17 cellular contexts compared by ENCODE assay signal in genomic region chr6:159838020-159838744, GRCh38. TPM values are rescaled to one million over a fixed set of nuclear protein-coding genes. Genes with fewer than 3 reads are reported as not detected.
A peak's percentile ranks its signal among the peaks of the same experiment; 100 is the strongest.
DNase-seq lines count a peak whose midpoint lies in the region; ATAC-seq, FAIRE-seq and TF ChIP-seq lines count a peak whose summit lies in the region.
"Had no signal": no experiment of that assay in that cellular context is flagged by ENCODE, and none has a peak within 500 bp of the region (broad histone marks: within the 10 kb centered on the region; RNA-seq: fewer than 3 reads in every experiment).

No MANE protein-coding gene starts in this region.

- TF ChIP-seq CTCF in astrocyte (IDR thresholded peaks at IDR 0.05; ENCODE audit: insufficient read depth, low read depth, low read length) (no peak), left lung (IDR thresholded peaks at IDR 0.05) (no peak)

- H3K4me3 Mint-ChIP-seq in astrocyte (ENCODE audit: unreplicated experiment) = no peak overlapping the region
- H3K4me3 Mint-ChIP-seq in activated T-cell treated with anti-CD3 and anti-CD28 coated beads, Interleukin-2, amount 50 U/mL, for 72 hours = no peak overlapping the region
- H3K4me3 Mint-ChIP-seq: B cell; CD4-positive, alpha-beta memory T cell had no signal

- no peak for ATAC-seq in GM19395 (IDR thresholded peaks at IDR 0.05; ENCODE audit: unreplicated experiment)
- ATAC-seq in left lung = no peak
- no peak for ATAC-seq in GM21786 (IDR thresholded peaks at IDR 0.05; ENCODE audit: unreplicated experiment)
- no peak for ATAC-seq in activated T-cell treated with anti-CD3 and anti-CD28 coated beads, Interleukin-2, amount 50 U/mL, for 72 hours (replicated peaks in 1 of 2)

- H4K20me1 ChIP-seq in astrocyte (ENCODE audit: insufficient read depth, low read length) = no peaks in the 10 kb centered on the region

- H3K9me3 ChIP-seq in astrocyte (ENCODE audit: insufficient read depth, low read depth, low read length) (no peaks in the 10 kb centered on the region), left lung (no peaks in the 10 kb centered on the region)

- no peaks in the 10 kb centered on the region for H3K36me3 Mint-ChIP-seq in astrocyte (ENCODE audit: low read depth, unreplicated experiment)
- no peaks in the 10 kb centered on the region for H3K36me3 Mint-ChIP-seq in activated T-cell treated with anti-CD3 and anti-CD28 coated beads, Interleukin-2, amount 50 U/mL, for 72 hours (ENCODE audit: insufficient read depth in 2 of 2)
- H3K36me3 Mint-ChIP-seq: CD4-positive, alpha-beta memory T cell had no signal

- H3K9me3 Mint-ChIP-seq in astrocyte (ENCODE audit: unreplicated experiment) = no peaks in the 10 kb centered on the region
- H3K9me3 Mint-ChIP-seq in activated T-cell treated with anti-CD3 and anti-CD28 coated beads, Interleukin-2, amount 50 U/mL, for 72 hours = no peaks in the 10 kb centered on the region
- H3K9me3 Mint-ChIP-seq: CD4-positive, alpha-beta memory T cell had no signal

- peak; percentile 77 for DNase-seq in H7
- DNase-seq in astrocyte (ENCODE audit: low read depth) = no peak
- peak; percentile 51 for DNase-seq in iPS-NIHi11 (ENCODE audit: low spot score)
- no peak for DNase-seq in left lung
- no peak for DNase-seq in activated T-cell treated with anti-CD3 and anti-CD28 coated beads, Interleukin-2, amount 50 U/mL, for 72 hours
- DNase-seq: C1 segment of cervical spinal cord; CD4-positive, alpha-beta memory T cell; DMS153; DND-41; GF-D8; KBM-7 had no signal

- H3K27ac Mint-ChIP-seq in astrocyte (ENCODE audit: unreplicated experiment) = peak overlapping the region; percentile 9
- no peak overlapping the region for H3K27ac Mint-ChIP-seq in activated T-cell treated with anti-CD3 and anti-CD28 coated beads, Interleukin-2, amount 50 U/mL, for 72 hours
- H3K27ac Mint-ChIP-seq: B cell; CD4-positive, alpha-beta memory T cell had no signal

- H3K36me3 ChIP-seq in H7 (replicated peaks; ENCODE audit: control insufficient read depth, insufficient read depth, low read length) (no peaks in the 10 kb centered on the region), astrocyte (ENCODE audit: insufficient read depth, low read length) (no peaks in the 10 kb centered on the region), left lung (no peaks in the 10 kb centered on the region)

- peaks cover 2% of the 10 kb centered on the region for H3K27me3 Mint-ChIP-seq in astrocyte (ENCODE audit: low read depth, unreplicated experiment)
- peaks cover 8% of the 10 kb centered on the region for H3K27me3 Mint-ChIP-seq in activated T-cell treated with anti-CD3 and anti-CD28 coated beads, Interleukin-2, amount 50 U/mL, for 72 hours (ENCODE audit: low read depth)

- H3K4me1 ChIP-seq in astrocyte (ENCODE audit: insufficient read depth, low read length) = no peaks in the 10 kb centered on the region
- no peaks in the 10 kb centered on the region for H3K4me1 ChIP-seq in left lung

- intact Hi-C loops in left lung (cut with DNase I) = no loop called here

- no peak overlapping the region for H3K4me3 ChIP-seq in H7 (ENCODE audit: insufficient read depth, low read depth, low read length)
- H3K4me3 ChIP-seq in astrocyte (ENCODE audit: insufficient read depth, low read depth, low read length) = no peak overlapping the region
- H3K4me3 ChIP-seq in left lung = no peak overlapping the region

- no peak overlapping the region for H3K4me2 ChIP-seq in astrocyte (ENCODE audit: low read length)

- H3K27me3 ChIP-seq in H7 (ENCODE audit: control insufficient read depth, insufficient read depth, low read length) (no peaks in the 10 kb centered on the region), astrocyte (ENCODE audit: insufficient read depth, low read length) (no peaks in the 10 kb centered on the region), left lung (no peaks in the 10 kb centered on the region)

- H3K79me2 ChIP-seq in astrocyte (ENCODE audit: insufficient read depth, low read length) = no peaks in the 10 kb centered on the region

- H3K27ac ChIP-seq in astrocyte (ENCODE audit: low read depth, low read length) = no peak overlapping the region
- no peak overlapping the region for H3K27ac ChIP-seq in left lung

- no peak overlapping the region for H2AFZ ChIP-seq in astrocyte (ENCODE audit: low read depth, low read length)

- no peak for FAIRE-seq in astrocyte (lab: Jason Lieb, UNC)
- FAIRE-seq: A204.1, D721Med had no signal

- no peaks in the 10 kb centered on the region for H3K4me1 Mint-ChIP-seq in astrocyte (ENCODE audit: low read depth, unreplicated experiment)
- H3K4me1 Mint-ChIP-seq in activated T-cell treated with anti-CD3 and anti-CD28 coated beads, Interleukin-2, amount 50 U/mL, for 72 hours (ENCODE audit: low read depth) = peaks cover 5% of the 10 kb centered on the region
- H3K4me1 Mint-ChIP-seq: B cell had no signal

- H3K9ac ChIP-seq in astrocyte (ENCODE audit: low read length) = no peak overlapping the region

RNA-seq across cellular contexts. Expression of gene PNLDC1, which starts 38.1 kb away (rescaled TPM):
- total RNA-seq in H7 (2014; rRNA removed; shearing (Covaris generic)) = not detected in 2 replicates
- 0.11 TPM in 1 of 2 replicates, not detected in the other for total RNA-seq in astrocyte
- total RNA-seq in left lung = under 1 TPM; 0.18 to 0.23 TPM
- under 1 TPM; 0.37 to 0.62 TPM for total RNA-seq in activated T-cell treated with anti-CD3 and anti-CD28 coated beads, Interleukin-2, amount 50 U/mL, for 72 hours
- total RNA-seq: H4 had no signal

RNA-seq across cellular contexts. Expression of gene MRPL18, which starts 47.9 kb away (rescaled TPM):
- total RNA-seq in H7 (2014; rRNA removed; shearing (Covaris generic)) = 90.2 and 99.0 TPM in 2 replicates
- 64.6 and 69.3 TPM in 2 replicates for total RNA-seq in astrocyte
- total RNA-seq in left lung = 10 to 100 TPM; 56.0 to 67.5 TPM
- 10 to 100 TPM; 58.5 to 60.5 TPM for total RNA-seq in activated T-cell treated with anti-CD3 and anti-CD28 coated beads, Interleukin-2, amount 50 U/mL, for 72 hours

RNA-seq across cellular contexts. Expression of gene TCP1, which starts 48.8 kb away (rescaled TPM):
- 375 and 406 TPM in 2 replicates for total RNA-seq in H7 (2014; rRNA removed; shearing (Covaris generic))
- total RNA-seq in astrocyte (238 and 256 TPM in 2 replicates), left lung (100 to 1,000 TPM; 112 to 170 TPM)
- total RNA-seq in activated T-cell treated with anti-CD3 and anti-CD28 coated beads, Interleukin-2, amount 50 U/mL, for 72 hours = 100 to 1,000 TPM; 267 to 291 TPM

RNA-seq across cellular contexts. Expression of gene MAS1, which starts 52.6 kb away (rescaled TPM):
- under 0.01 TPM in 1 of 2 replicates, not detected in the other for total RNA-seq in H7 (2014; rRNA removed; shearing (Covaris generic))
- total RNA-seq in astrocyte (not detected in 2 replicates), left lung (under 1 TPM in 1 of 2 donors, not detected in 1; 0.03 TPM)
- total RNA-seq in activated T-cell treated with anti-CD3 and anti-CD28 coated beads, Interleukin-2, amount 50 U/mL, for 72 hours = not detected
- total RNA-seq: B cell; CD4-positive, alpha-beta memory T cell; H4 had no signal

Comparison
In these comparisons a context has a peak if more than half of its experiments do, and no peak if none do; other contexts are left out.
1. DNase-seq: peak in H7 (single experiment) and iPS-NIHi11 (single experiment); none in astrocyte (single experiment), left lung (0 of 2) and activated T-cell treated with anti-CD3 and anti-CD28 coated beads, Interleukin-2, amount 50 U/mL, for 72 hours (0 of 2).